Comparison of ENCODE assay signal across 18 cellular contexts in genomic region chr20:15875446-15875845, GRCh38.
DNase-seq lines count a peak whose midpoint lies in the region; TF ChIP-seq lines count a peak whose summit lies in the region.
"Had no signal": no experiment of that assay in that cellular context is flagged by ENCODE, and none has a peak within 500 bp of the region (broad histone marks: within the 10 kb centered on the region; RNA-seq: fewer than 3 reads in every experiment).

No MANE protein-coding gene starts in this region.

- H3K4me1 ChIP-seq in smooth muscle cell (ENCODE audit: low read depth) = no peaks in the 10 kb centered on the region
- H3K4me1 ChIP-seq: esophagus muscularis mucosa, heart right ventricle, tibial artery had no signal

- no peak overlapping the region for H2AFZ ChIP-seq in smooth muscle cell (ENCODE audit: low read depth)

- DNase-seq in COLO668 (lab: John Stamatoyannopoulos, UW; ENCODE audit: unreplicated experiment) = peak; percentile 21
- peak; percentile 31 to 79 (median 48) for DNase-seq in NCI-H1417 (lab: John Stamatoyannopoulos, UW)
- peak; percentile 27 for DNase-seq in NCI-H82 treated with DMSO at 0.1 percent for 48 hours (lab: John Stamatoyannopoulos, UW; ENCODE audit: unreplicated experiment)
- DNase-seq in nephron progenitor cell = peak; percentile 4
- no peak for DNase-seq in OCI-M2 (lab: John Stamatoyannopoulos, UW; ENCODE audit: unreplicated experiment)
- no peak for DNase-seq in islet precursor cell
- no peak for DNase-seq in immature natural killer cell
- no peak for DNase-seq in smooth muscle cell (lab: John Stamatoyannopoulos, UW; ENCODE audit: unreplicated experiment)
- DNase-seq: activated naive CD4-positive, alpha-beta T cell treated with Interleukin-2 at 50 U/mL for 16 hours; heart right ventricle; left colon; right cardiac atrium; RPMI8226; stimulated activated CD4-positive, alpha-beta T cell treated with anti-CD3 and anti-CD28 coated beads, Interleukin-2, amount 100 ng/mL, for 24 hours; T-helper 1 cell; tibial artery had no signal

- H3K9me3 Mint-ChIP-seq in nephron progenitor cell (peaks cover 20% of the 10 kb centered on the region), immature natural killer cell (peaks cover 0 to 19% (median 4%) of the 10 kb centered on the region in 6 donors)

- H3F3A ChIP-seq in smooth muscle cell (ENCODE audit: low read depth) = no peaks in the 10 kb centered on the region

- H3K9me3 ChIP-seq in smooth muscle cell (replicated peaks; ENCODE audit: low read depth) = no peaks in the 10 kb centered on the region
- H3K9me3 ChIP-seq: esophagus muscularis mucosa had no signal

- no peak overlapping the region for H3K4me3 Mint-ChIP-seq in nephron progenitor cell
- H3K4me3 Mint-ChIP-seq in immature natural killer cell = no peak overlapping the region
- H3K4me3 Mint-ChIP-seq: dendritic cell treated with granulocyte-macrophage colony-stimulating factor and Interleukin-4, amounts not matched to agents 40 ng/mL and 50 ng/mL, for 4 days had no signal

- H4K20me1 ChIP-seq in smooth muscle cell (ENCODE audit: low read depth) = no peaks in the 10 kb centered on the region

- H3K36me3 ChIP-seq in smooth muscle cell (ENCODE audit: low read depth) = no peaks in the 10 kb centered on the region
- H3K36me3 ChIP-seq: esophagus muscularis mucosa, heart right ventricle, tibial artery had no signal

- H3K27ac ChIP-seq in smooth muscle cell (ENCODE audit: low read depth) = no peak overlapping the region
- H3K27ac ChIP-seq: esophagus muscularis mucosa, heart right ventricle, tibial artery had no signal

- no peak overlapping the region for H3K4me2 ChIP-seq in smooth muscle cell

- H3K27me3 Mint-ChIP-seq in nephron progenitor cell (ENCODE audit: low read depth, poor library complexity) (peaks cover under 1% of the 10 kb centered on the region), immature natural killer cell (ENCODE audit: low read depth in 3 of 3) (peaks cover 0 to 5% (median 0%) of the 10 kb centered on the region in 3 donors)
- H3K27me3 Mint-ChIP-seq: dendritic cell treated with granulocyte-macrophage colony-stimulating factor and Interleukin-4, amounts not matched to agents 40 ng/mL and 50 ng/mL, for 4 days had no signal

- H3K4me1 Mint-ChIP-seq in nephron progenitor cell = peaks cover 11% of the 10 kb centered on the region
- H3K4me1 Mint-ChIP-seq in immature natural killer cell = no peaks in the 10 kb centered on the region

- H3K9ac ChIP-seq in smooth muscle cell (ENCODE audit: low read depth) = no peak overlapping the region

- TF ChIP-seq CTCF in nephron progenitor cell (IDR thresholded peaks at IDR 0.05) (no peak), smooth muscle cell (IDR thresholded peaks at IDR 0.05; ENCODE audit: borderline replicate concordance, insufficient read depth, poor library complexity, severe bottlenecking) (no peak)

- no peaks in the 10 kb centered on the region for H3K27me3 ChIP-seq in smooth muscle cell (ENCODE audit: low read depth)
- H3K27me3 ChIP-seq: esophagus muscularis mucosa, heart right ventricle, tibial artery had no signal

- H3K79me2 ChIP-seq in smooth muscle cell (ENCODE audit: low read depth) = no peaks in the 10 kb centered on the region

- H3K4me3 ChIP-seq in smooth muscle cell = no peak overlapping the region
- H3K4me3 ChIP-seq: esophagus muscularis mucosa, heart right ventricle, tibial artery had no signal

- H3K36me3 Mint-ChIP-seq in nephron progenitor cell (ENCODE audit: low read depth) = no peaks in the 10 kb centered on the region
- H3K36me3 Mint-ChIP-seq in immature natural killer cell = no peaks in the 10 kb centered on the region

- WGBS in smooth muscle cell (ENCODE audit: low lambda C conversion rate) = 49% methylated on average over 3 of the region's 3 CpGs

- H3K27ac Mint-ChIP-seq in nephron progenitor cell (no peak overlapping the region), immature natural killer cell (no peak overlapping the region)
- H3K27ac Mint-ChIP-seq: dendritic cell treated with granulocyte-macrophage colony-stimulating factor and Interleukin-4, amounts not matched to agents 40 ng/mL and 50 ng/mL, for 4 days had no signal

Comparison
In these comparisons a context has a peak if more than half of its experiments do, and no peak if none do; other contexts are left out.
1. DNase-seq: peak in COLO668 (single experiment), NCI-H1417 (3 of 3), NCI-H82 treated with DMSO at 0.1 percent for 48 hours (single experiment) and nephron progenitor cell (single experiment); none in OCI-M2 (single experiment), islet precursor cell (single experiment), immature natural killer cell (0 of 3) and smooth muscle cell (single experiment).